Comparison of ENCODE assay signal across 2 cellular contexts in the genomic region with DNA sequence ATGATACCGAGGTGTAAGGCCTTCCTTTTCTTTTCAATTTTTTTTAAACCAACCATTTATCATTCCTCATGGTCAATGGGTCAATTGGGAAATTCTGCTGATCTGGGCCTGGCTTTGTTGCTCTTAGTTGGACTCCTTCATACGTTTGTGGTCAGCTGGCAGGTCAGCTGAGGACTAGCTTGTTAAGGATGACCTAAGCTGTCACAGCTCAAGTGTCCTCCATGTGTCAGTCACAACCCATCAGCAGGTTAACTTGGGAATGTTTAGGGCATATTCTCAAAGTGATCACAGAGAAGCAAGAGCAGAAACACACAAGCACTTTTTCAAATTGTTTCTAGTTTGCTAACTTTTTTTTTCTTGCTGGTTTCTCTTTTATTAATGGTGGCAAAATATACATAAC.
TF ChIP-seq lines count a peak whose summit lies in the region.

No MANE protein-coding gene starts in this region.

TF ChIP-seq in HCT116, 20 proteins besides CTCF, POLR2A, EP300 and RAD21 (continued from another document):
- TF ChIP-seq, protein P1, sequence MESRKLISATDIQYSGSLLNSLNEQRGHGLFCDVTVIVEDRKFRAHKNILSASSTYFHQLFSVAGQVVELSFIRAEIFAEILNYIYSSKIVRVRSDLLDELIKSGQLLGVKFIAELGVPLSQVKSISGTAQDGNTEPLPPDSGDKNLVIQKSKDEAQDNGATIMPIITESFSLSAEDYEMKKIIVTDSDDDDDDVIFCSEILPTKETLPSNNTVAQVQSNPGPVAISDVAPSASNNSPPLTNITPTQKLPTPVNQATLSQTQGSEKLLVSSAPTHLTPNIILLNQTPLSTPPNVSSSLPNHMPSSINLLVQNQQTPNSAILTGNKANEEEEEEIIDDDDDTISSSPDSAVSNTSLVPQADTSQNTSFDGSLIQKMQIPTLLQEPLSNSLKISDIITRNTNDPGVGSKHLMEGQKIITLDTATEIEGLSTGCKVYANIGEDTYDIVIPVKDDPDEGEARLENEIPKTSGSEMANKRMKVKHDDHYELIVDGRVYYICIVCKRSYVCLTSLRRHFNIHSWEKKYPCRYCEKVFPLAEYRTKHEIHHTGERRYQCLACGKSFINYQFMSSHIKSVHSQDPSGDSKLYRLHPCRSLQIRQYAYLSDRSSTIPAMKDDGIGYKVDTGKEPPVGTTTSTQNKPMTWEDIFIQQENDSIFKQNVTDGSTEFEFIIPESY (IDR thresholded peaks at IDR 0.05; ENCODE audit: extremely low read depth, insufficient replicate concordance, low read length), result no peak
- TF ChIP-seq ZFX (IDR thresholded peaks at IDR 0.05) (no peak), JUND (IDR thresholded peaks at IDR 0.05) (no peak)

TF ChIP-seq in K562, 482 proteins besides CTCF, POLR2A, EP300 and RAD21 (continued from another document):
- TF ChIP-seq, protein P2, sequence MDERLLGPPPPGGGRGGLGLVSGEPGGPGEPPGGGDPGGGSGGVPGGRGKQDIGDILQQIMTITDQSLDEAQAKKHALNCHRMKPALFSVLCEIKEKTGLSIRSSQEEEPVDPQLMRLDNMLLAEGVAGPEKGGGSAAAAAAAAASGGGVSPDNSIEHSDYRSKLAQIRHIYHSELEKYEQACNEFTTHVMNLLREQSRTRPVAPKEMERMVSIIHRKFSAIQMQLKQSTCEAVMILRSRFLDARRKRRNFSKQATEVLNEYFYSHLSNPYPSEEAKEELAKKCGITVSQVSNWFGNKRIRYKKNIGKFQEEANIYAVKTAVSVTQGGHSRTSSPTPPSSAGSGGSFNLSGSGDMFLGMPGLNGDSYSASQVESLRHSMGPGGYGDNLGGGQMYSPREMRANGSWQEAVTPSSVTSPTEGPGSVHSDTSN (CRISPR knock-in tag; IDR thresholded peaks at IDR 0.05; ENCODE audit: low read depth), result no peak
- TF ChIP-seq, protein P2 (tag; conservative IDR thresholded peaks at IDR 0.05; ENCODE audit: low read depth), result peak; percentile 37; the same call in 1 of the 2 replicates
- TF ChIP-seq POLR2G (IDR thresholded peaks at IDR 0.05; ENCODE audit: low read depth, low read length) (no peak), ZNF274 (IDR thresholded peaks at IDR 0.05; ENCODE audit: borderline replicate concordance, low read depth, low read length) (no peak), NR2C2 (CRISPR knock-in tag; IDR thresholded peaks at IDR 0.05) (no peak), NR2C2 (tag; IDR thresholded peaks at IDR 0.05) (0 out of 2 replicates have a peak, but pooled peaks have one; percentile 19), HDAC2 (IDR thresholded peaks at IDR 0.05) (no peak), SRSF1 (IDR thresholded peaks at IDR 0.05; ENCODE audit: low read depth, low read length) (no peak), RCOR1 (IDR thresholded peaks at IDR 0.05; ENCODE audit: borderline replicate concordance in 1 of 2, low read depth in 2 of 2, low read length in 2 of 2) (no peak)
- TF ChIP-seq, protein P3, sequence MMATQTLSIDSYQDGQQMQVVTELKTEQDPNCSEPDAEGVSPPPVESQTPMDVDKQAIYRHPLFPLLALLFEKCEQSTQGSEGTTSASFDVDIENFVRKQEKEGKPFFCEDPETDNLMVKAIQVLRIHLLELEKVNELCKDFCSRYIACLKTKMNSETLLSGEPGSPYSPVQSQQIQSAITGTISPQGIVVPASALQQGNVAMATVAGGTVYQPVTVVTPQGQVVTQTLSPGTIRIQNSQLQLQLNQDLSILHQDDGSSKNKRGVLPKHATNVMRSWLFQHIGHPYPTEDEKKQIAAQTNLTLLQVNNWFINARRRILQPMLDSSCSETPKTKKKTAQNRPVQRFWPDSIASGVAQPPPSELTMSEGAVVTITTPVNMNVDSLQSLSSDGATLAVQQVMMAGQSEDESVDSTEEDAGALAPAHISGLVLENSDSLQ (IDR thresholded peaks at IDR 0.05), result peak; percentile 78
- TF ChIP-seq, protein P4, sequence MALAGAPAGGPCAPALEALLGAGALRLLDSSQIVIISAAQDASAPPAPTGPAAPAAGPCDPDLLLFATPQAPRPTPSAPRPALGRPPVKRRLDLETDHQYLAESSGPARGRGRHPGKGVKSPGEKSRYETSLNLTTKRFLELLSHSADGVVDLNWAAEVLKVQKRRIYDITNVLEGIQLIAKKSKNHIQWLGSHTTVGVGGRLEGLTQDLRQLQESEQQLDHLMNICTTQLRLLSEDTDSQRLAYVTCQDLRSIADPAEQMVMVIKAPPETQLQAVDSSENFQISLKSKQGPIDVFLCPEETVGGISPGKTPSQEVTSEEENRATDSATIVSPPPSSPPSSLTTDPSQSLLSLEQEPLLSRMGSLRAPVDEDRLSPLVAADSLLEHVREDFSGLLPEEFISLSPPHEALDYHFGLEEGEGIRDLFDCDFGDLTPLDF (CRISPR knock-in tag; IDR thresholded peaks at IDR 0.05), result no peak
